In the genomic region with DNA sequence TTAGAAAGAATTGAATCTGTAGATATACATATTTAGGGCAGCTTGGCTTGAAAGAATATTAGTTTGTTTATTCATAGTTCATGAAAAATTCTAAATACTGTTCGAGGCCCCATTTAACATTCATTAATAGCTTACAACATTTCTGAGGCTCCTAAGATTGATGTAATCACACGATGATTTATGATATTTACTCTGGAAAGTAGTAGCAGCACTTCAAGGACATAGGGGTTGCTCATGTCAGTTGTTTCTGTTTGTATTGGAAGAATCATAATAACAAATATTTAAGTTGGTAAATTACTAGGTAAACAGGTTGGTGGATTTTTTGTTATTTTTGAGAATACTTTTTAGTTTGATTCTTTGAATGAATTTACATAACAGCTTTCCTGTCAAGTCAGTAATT, we compare ENCODE assay signal across 24 cellular contexts. TPM values are rescaled to one million over a fixed set of nuclear protein-coding genes. Genes with fewer than 3 reads are reported as not detected.
A peak's percentile ranks its signal among the peaks of the same experiment; 100 is the strongest.
DNase-seq lines count a peak whose midpoint lies in the region; ATAC-seq, FAIRE-seq and TF ChIP-seq lines count a peak whose summit lies in the region.
"Had no signal": no experiment of that assay in that cellular context is flagged by ENCODE, and none has a peak within 500 bp of the region (broad histone marks: within the 10 kb centered on the region; RNA-seq: fewer than 3 reads in every experiment).

No MANE protein-coding gene starts in this region.

- in situ Hi-C loops in gastrocnemius medialis (cut with MboI; ENCODE audit: low sequenced_read_pairs in 4 of 4): no loop called here

- FAIRE-seq in islet of Langerhans (lab: Jason Lieb, UNC): peak; percentile 30
- FAIRE-seq: H1 had no signal

- no peak for ATAC-seq in gastrocnemius medialis
- ATAC-seq in HG03280 (IDR thresholded peaks at IDR 0.05; ENCODE audit: unreplicated experiment): no peak
- ATAC-seq: Panc1 had no signal

- no peaks in the 10 kb centered on the region for H3K27me3 ChIP-seq in gastrocnemius medialis
- H3K27me3 ChIP-seq in prostate gland (replicated peaks; ENCODE audit: insufficient read depth): no peaks in the 10 kb centered on the region
- H3K27me3 ChIP-seq: BE2C had no signal

- no peak for TF ChIP-seq POLR2A in gastrocnemius medialis (IDR thresholded peaks at IDR 0.05)
- no peak for TF ChIP-seq POLR2A in prostate gland (IDR thresholded peaks at IDR 0.05)

- H3K4me3 ChIP-seq in gastrocnemius medialis (no peak overlapping the region), prostate gland (no peak overlapping the region)

- H3K36me3 ChIP-seq in gastrocnemius medialis (peaks cover 0 to 28% of the 10 kb centered on the region in 2 donors), prostate gland (no peaks in the 10 kb centered on the region)

- TF ChIP-seq CTCF in gastrocnemius medialis (IDR thresholded peaks at IDR 0.05 in 4 of 5, conservative IDR thresholded peaks at IDR 0.05 in 1 of 5) (no peak), prostate gland (IDR thresholded peaks at IDR 0.05) (no peak)

- DNase-seq in DMS53 (lab: John Stamatoyannopoulos, UW) (peak; percentile 47), DMS53 treated with DMSO at 0.1 percent for 48 hours (lab: John Stamatoyannopoulos, UW; ENCODE audit: unreplicated experiment) (no peak), NCI-H69 (lab: John Stamatoyannopoulos, UW) (peak; percentile 12), gastrocnemius medialis (no peak), prostate gland (ENCODE audit: low spot score) (no peak)
- DNase-seq in stimulated activated CD8-positive, alpha-beta memory T cell treated with anti-CD3 and anti-CD28 coated beads, Interleukin-4, amount 100 ng/mL, for 48 hours: no peak
- DNase-seq: 8988T; ACHN; BE2C; CD8-positive, alpha-beta memory T cell; HCEC 1CT; NCI-H1092 treated with DMSO at 0.1 percent for 48 hours; NCI-H1694; NCI-H2029 treated with DMSO at 0.1 percent for 48 hours; NCI-H2227 treated with DMSO at 0.1 percent for 48 hours; NCI-H524; NCI-H82; SHP77 had no signal

- H3K27ac ChIP-seq in gastrocnemius medialis (peak overlapping the region; percentile 52 to 73 (median 64)), prostate gland (no peak overlapping the region)
- H3K27ac ChIP-seq: HL-60, RWPE1 had no signal

- 52% methylated on average over 2 of the region's 2 CpGs for WGBS in prostate gland

- intact Hi-C loops in gastrocnemius medialis (cut with DNase I; ENCODE audit: low total_unique reads): no loop called here
- intact Hi-C loops in prostate gland (cut with DNase I): no loop called here

- H3K4me1 ChIP-seq in gastrocnemius medialis (peaks cover 33% of the 10 kb centered on the region in 2 donors), prostate gland (replicated peaks) (no peaks in the 10 kb centered on the region)
- H3K4me1 ChIP-seq: BE2C had no signal

- H3K9me3 ChIP-seq in gastrocnemius medialis: no peaks in the 10 kb centered on the region
- H3K9me3 ChIP-seq in prostate gland: no peaks in the 10 kb centered on the region
- H3K9me3 ChIP-seq: BE2C had no signal

RNA-seq across cellular contexts. Expression of gene CAND1, which starts 30.4 kb away (rescaled TPM):
- total RNA-seq in gastrocnemius medialis (10 to 100 TPM; 10.5 to 23.0 (median 13.1) TPM), prostate gland (100 to 1,000 TPM in 1 of 2 donors, 10 to 100 TPM in 1; 65.1 to 118 TPM)

Comparison
In these comparisons a context has a peak if more than half of its experiments do, and no peak if none do; other contexts are left out.
1. DNase-seq: peak in DMS53 (single experiment) and NCI-H69 (single experiment); none in DMS53 treated with DMSO at 0.1 percent for 48 hours (single experiment), gastrocnemius medialis (0 of 2), prostate gland (single experiment) and stimulated activated CD8-positive, alpha-beta memory T cell treated with anti-CD3 and anti-CD28 coated beads, Interleukin-4, amount 100 ng/mL, for 48 hours (single experiment).
2. H3K27ac ChIP-seq: peak in gastrocnemius medialis (4 of 4); none in prostate gland (0 of 2).